In the genomic region with DNA sequence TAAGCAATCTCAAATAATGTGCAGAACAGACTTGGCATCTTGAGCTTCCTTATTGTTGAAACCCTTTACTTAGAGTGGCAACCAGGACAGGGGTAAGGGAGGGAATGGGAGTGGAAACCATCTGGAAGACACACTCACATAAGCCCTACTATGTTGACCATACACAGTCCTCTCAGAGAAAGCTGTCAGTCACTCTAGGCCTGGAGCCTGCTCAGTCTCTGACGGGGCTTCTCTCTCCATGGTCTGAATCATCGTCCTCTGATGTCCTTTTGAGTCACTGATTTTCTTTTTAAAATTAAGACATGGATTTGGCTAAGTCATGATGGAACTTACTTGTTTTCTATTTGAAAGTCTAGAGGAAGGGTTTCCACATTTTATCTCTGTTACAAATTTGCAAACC, we compare ENCODE assay signal across 11 cellular contexts.
DNase-seq lines count a peak whose midpoint lies in the region; ATAC-seq and TF ChIP-seq lines count a peak whose summit lies in the region.
"Had no signal": no experiment of that assay in that cellular context is flagged by ENCODE, and none has a peak within 500 bp of the region (broad histone marks: within the 10 kb centered on the region; RNA-seq: fewer than 3 reads in every experiment).

No MANE protein-coding gene starts in this region.

- H3K9me3 Mint-ChIP-seq in T-helper 2 cell treated with Interferon-gamma antibody and Interleukin-4, amounts not matched to agents 5 μg/mL and 100 μg/mL, for 36 hours = peaks cover 2% of the 10 kb centered on the region
- peaks cover 0 to 2% (median 2%) of the 10 kb centered on the region in 9 donors for H3K9me3 Mint-ChIP-seq in naive thymus-derived CD8-positive, alpha-beta T cell

- TF ChIP-seq CTCF in fibroblast of the aortic adventitia (IDR thresholded peaks at IDR 0.05; ENCODE audit: insufficient read depth, low read length) (no peak), osteoblast (IDR thresholded peaks at IDR 0.05; ENCODE audit: extremely low read depth, low read depth, low read length) (no peak)

- H3K27ac ChIP-seq in SJSA1 = peak overlapping the region; percentile 26; the same call in 1 of the 2 replicates
- peak overlapping the region; percentile 79 for H3K27ac ChIP-seq in osteoblast (ENCODE audit: low read depth, low read length)
- H3K27ac ChIP-seq: SK-N-MC had no signal

- H3K4me3 ChIP-seq in SJSA1 (no peak overlapping the region), fibroblast of the aortic adventitia (ENCODE audit: low read depth, low read length) (no peak overlapping the region), osteoblast (ENCODE audit: insufficient read depth, low read length) (no peak overlapping the region), HAP-1 (no peak overlapping the region)

- POLR2A ChIA-PET in naive thymus-derived CD8-positive, alpha-beta T cell (lab: Charles Lee) = no interaction called here

- H4K20me1 ChIP-seq in osteoblast (ENCODE audit: insufficient read depth, low read length) = peaks cover 51% of the 10 kb centered on the region

- in situ Hi-C loops in HAP-1 (cut with MboI; ENCODE audit: low sequenced_read_pairs) = no loop called here

- H3K4me2 ChIP-seq in osteoblast (ENCODE audit: insufficient read depth, low read length) = peak overlapping the region; percentile 39

- H3K27ac Mint-ChIP-seq in T-helper 2 cell treated with Interferon-gamma antibody and Interleukin-4, amounts not matched to agents 5 μg/mL and 100 μg/mL, for 36 hours = no peak overlapping the region
- H3K27ac Mint-ChIP-seq in naive thymus-derived CD8-positive, alpha-beta T cell = peak overlapping the region in 1 of 10 donors; percentile 4

- no peaks in the 10 kb centered on the region for H3K9me3 ChIP-seq in SJSA1 (replicated peaks)
- no peaks in the 10 kb centered on the region for H3K9me3 ChIP-seq in osteoblast (ENCODE audit: low read depth, low read length)
- H3K9me3 ChIP-seq in HAP-1 = no peaks in the 10 kb centered on the region

- H3K4me3 Mint-ChIP-seq in T-helper 2 cell treated with Interferon-gamma antibody and Interleukin-4, amounts not matched to agents 5 μg/mL and 100 μg/mL, for 36 hours = no peak overlapping the region
- H3K4me3 Mint-ChIP-seq in naive thymus-derived CD8-positive, alpha-beta T cell = no peak overlapping the region

- no peak overlapping the region for H2AFZ ChIP-seq in osteoblast (ENCODE audit: low read length)

- H3K36me3 ChIP-seq in SJSA1 = no peaks in the 10 kb centered on the region
- peaks cover 3% of the 10 kb centered on the region for H3K36me3 ChIP-seq in osteoblast (ENCODE audit: insufficient read depth, low read length)
- no peaks in the 10 kb centered on the region for H3K36me3 ChIP-seq in HAP-1 (replicated peaks)

- H3K27me3 ChIP-seq in SJSA1 (replicated peaks) (no peaks in the 10 kb centered on the region), osteoblast (ENCODE audit: insufficient read depth, low read length) (no peaks in the 10 kb centered on the region), HAP-1 (ENCODE audit: low read depth) (no peaks in the 10 kb centered on the region)

- H3K36me3 Mint-ChIP-seq in T-helper 2 cell treated with Interferon-gamma antibody and Interleukin-4, amounts not matched to agents 5 μg/mL and 100 μg/mL, for 36 hours (ENCODE audit: low read depth) = no peaks in the 10 kb centered on the region
- H3K36me3 Mint-ChIP-seq in naive thymus-derived CD8-positive, alpha-beta T cell = peaks cover 0 to 2% (median 1%) of the 10 kb centered on the region in 3 donors

- H3K4me1 Mint-ChIP-seq in T-helper 2 cell treated with Interferon-gamma antibody and Interleukin-4, amounts not matched to agents 5 μg/mL and 100 μg/mL, for 36 hours (ENCODE audit: low read depth) = peaks cover 15% of the 10 kb centered on the region
- H3K4me1 Mint-ChIP-seq in naive thymus-derived CD8-positive, alpha-beta T cell = peaks cover 11 to 62% (median 23%) of the 10 kb centered on the region in 4 donors

- ATAC-seq in GM19397 (IDR thresholded peaks at IDR 0.05; ENCODE audit: unreplicated experiment) = no peak
- no peak for ATAC-seq in naive thymus-derived CD8-positive, alpha-beta T cell

- peaks cover 96% of the 10 kb centered on the region for H3K79me2 ChIP-seq in osteoblast (ENCODE audit: insufficient read depth, low read length)

- H3K4me1 ChIP-seq in SJSA1 (replicated peaks) = peaks cover 30% of the 10 kb centered on the region
- H3K4me1 ChIP-seq in osteoblast (ENCODE audit: insufficient read depth, low read length) = peaks cover 66% of the 10 kb centered on the region
- H3K4me1 ChIP-seq in HAP-1 = peaks cover 15% of the 10 kb centered on the region

- DNase-seq in ELF-1 (ENCODE audit: low read depth, low spot score) (peak; percentile 24), SJSA1 (ENCODE audit: low read depth in 1 of 2, low spot score in 2 of 2) (no peak), fibroblast of the aortic adventitia (ENCODE audit: low read depth) (peak; percentile 46), osteoblast (ENCODE audit: insufficient read length, low spot score, missing footprints) (no peak), HAP-1 (ENCODE audit: low spot score in 2 of 2) (no peak)
- no peak for DNase-seq in T-helper 2 cell treated with Interferon-gamma antibody and Interleukin-4, amounts not matched to agents 5 μg/mL and 100 μg/mL, for 36 hours (ENCODE audit: low spot score)
- DNase-seq in naive thymus-derived CD8-positive, alpha-beta T cell = no peak
- DNase-seq: activated CD4-positive, alpha-beta T cell treated with anti-CD3 and anti-CD28 coated beads for 48 hours; COR-L47 had no signal

- peaks cover 3% of the 10 kb centered on the region for H3K27me3 Mint-ChIP-seq in T-helper 2 cell treated with Interferon-gamma antibody and Interleukin-4, amounts not matched to agents 5 μg/mL and 100 μg/mL, for 36 hours (ENCODE audit: low read depth)
- H3K27me3 Mint-ChIP-seq in naive thymus-derived CD8-positive, alpha-beta T cell = peaks cover 0 to 20% (median 2%) of the 10 kb centered on the region in 5 donors

Comparison
In these comparisons a context has a peak if more than half of its experiments do, and no peak if none do; other contexts are left out.
1. DNase-seq: peak in ELF-1 (single experiment) and fibroblast of the aortic adventitia (single experiment); none in SJSA1 (0 of 2), osteoblast (single experiment), T-helper 2 cell treated with Interferon-gamma antibody and Interleukin-4, amounts not matched to agents 5 μg/mL and 100 μg/mL, for 36 hours (single experiment), naive thymus-derived CD8-positive, alpha-beta T cell (0 of 10) and HAP-1 (0 of 2).